ENCODE assay signal across 27 cellular contexts in genomic region chr2:84217446-84217845, GRCh38.
"Had no signal": no experiment of that assay in that cellular context is flagged by ENCODE, and none has a peak within 500 bp of the region (broad histone marks: within the 10 kb centered on the region; RNA-seq: fewer than 3 reads in every experiment).

No MANE protein-coding gene starts in this region.

- H3K4me1 Mint-ChIP-seq: activated naive CD4-positive, alpha-beta T cell treated with anti-CD3 and anti-CD28 coated beads, Interleukin-2, amount 10 ng/mL, durations not matched to agents 7 days and 5 days; activated naive CD8-positive, alpha-beta T cell treated with anti-CD3 and anti-CD28 coated beads, Interleukin-2, amount 10 ng/mL, durations not matched to agents 7 days and 5 days had no signal

- H3K27ac ChIP-seq: breast epithelium, VCaP had no signal

- H3K4me3 ChIP-seq: breast epithelium, K562 had no signal

- H3K4me1 ChIP-seq: breast epithelium had no signal

- H3K27me3 ChIP-seq: breast epithelium had no signal

- H3K9me3 Mint-ChIP-seq: activated CD8-positive, alpha-beta T cell treated with anti-CD3 and anti-CD28 coated beads for 36 hours; activated naive CD4-positive, alpha-beta T cell treated with anti-CD3 and anti-CD28 coated beads, Interleukin-2, amount 10 ng/mL, durations not matched to agents 7 days and 5 days; activated naive CD8-positive, alpha-beta T cell treated with anti-CD3 and anti-CD28 coated beads, Interleukin-2, amount 10 ng/mL, durations not matched to agents 7 days and 5 days; activated T-cell treated with anti-CD3 and anti-CD28 coated beads, Interleukin-2, amount 50 U/mL, for 72 hours; activated T-helper 2 cell treated with anti-CD3 and anti-CD28 coated beads, Interferon-gamma antibody, Interleukin-2, Interleukin-4, amounts not matched to agents 10 μg/mL and 5 μg/mL and 100 μg/mL, durations not matched to agents 14 hours and 24 hours and 36 hours had no signal

- H3K4me3 Mint-ChIP-seq: activated CD8-positive, alpha-beta T cell treated with anti-CD3 and anti-CD28 coated beads for 36 hours; activated naive CD4-positive, alpha-beta T cell treated with anti-CD3 and anti-CD28 coated beads, Interleukin-2, amount 10 ng/mL, durations not matched to agents 7 days and 5 days; activated naive CD8-positive, alpha-beta T cell treated with anti-CD3 and anti-CD28 coated beads, Interleukin-2, amount 10 ng/mL, durations not matched to agents 7 days and 5 days; activated T-cell treated with anti-CD3 and anti-CD28 coated beads, Interleukin-2, amount 50 U/mL, for 72 hours had no signal

- ATAC-seq: activated CD4-positive, CD25-positive, alpha-beta regulatory T cell treated with anti-CD3 and anti-CD28 coated beads, Interleukin-2, amount 50 U/mL, for 24 hours; activated CD8-positive, alpha-beta T cell treated with anti-CD3 and anti-CD28 coated beads for 36 hours; activated T-cell treated with anti-CD3 and anti-CD28 coated beads, Interleukin-2, amount 50 U/mL, for 72 hours; K562 had no signal

- H3K27ac Mint-ChIP-seq: activated CD8-positive, alpha-beta T cell treated with anti-CD3 and anti-CD28 coated beads for 36 hours; activated naive CD4-positive, alpha-beta T cell treated with anti-CD3 and anti-CD28 coated beads, Interleukin-2, amount 10 ng/mL, durations not matched to agents 7 days and 5 days; activated naive CD8-positive, alpha-beta T cell treated with anti-CD3 and anti-CD28 coated beads, Interleukin-2, amount 10 ng/mL, durations not matched to agents 7 days and 5 days; activated T-cell treated with anti-CD3 and anti-CD28 coated beads, Interleukin-2, amount 50 U/mL, for 72 hours; activated T-helper 2 cell treated with anti-CD3 and anti-CD28 coated beads, Interferon-gamma antibody, Interleukin-2, Interleukin-4, amounts not matched to agents 10 μg/mL and 5 μg/mL and 100 μg/mL, durations not matched to agents 14 hours and 24 hours and 36 hours had no signal

- H3K36me3 ChIP-seq: breast epithelium had no signal

- H3K9me3 ChIP-seq: breast epithelium had no signal

- H3K36me3 Mint-ChIP-seq: activated naive CD4-positive, alpha-beta T cell treated with anti-CD3 and anti-CD28 coated beads, Interleukin-2, amount 10 ng/mL, durations not matched to agents 7 days and 5 days; activated naive CD8-positive, alpha-beta T cell treated with anti-CD3 and anti-CD28 coated beads, Interleukin-2, amount 10 ng/mL, durations not matched to agents 7 days and 5 days had no signal

- DNase-seq: activated CD4-positive, alpha-beta T cell treated with anti-CD3 and anti-CD28 coated beads for 4 hours; activated CD8-positive, alpha-beta memory T cell treated with anti-CD3 and anti-CD28 coated beads, Interleukin-2, amount 50 U/mL, for 4 hours; activated CD8-positive, alpha-beta T cell treated with anti-CD3 and anti-CD28 coated beads for 36 hours; activated gamma-delta T cell treated with Interleukin-2 at 50 U/mL for 16 hours; activated naive CD4-positive, alpha-beta T cell treated with anti-CD3 and anti-CD28 coated beads, Interleukin-2, amount 10 ng/mL, durations not matched to agents 7 days and 5 days; activated naive CD8-positive, alpha-beta T cell treated with anti-CD3 and anti-CD28 coated beads, Interleukin-2, amount 10 ng/mL, durations not matched to agents 7 days and 5 days; activated T-cell treated with anti-CD3 and anti-CD28 coated beads, Interleukin-2, amount 50 U/mL, for 72 hours; aorta; central memory CD4-positive, alpha-beta T cell; cortex of kidney; Kasumi-1; NCI-H146; NCI-H187 treated with DMSO at 0.1 percent for 48 hours; NCI-H2081 treated with DMSO at 0.1 percent for 48 hours; NCI-H2171; NCI-H2227 treated with DMSO at 0.1 percent for 48 hours; NCI-H446 treated with DMSO at 0.1 percent for 48 hours; NCI-H524 treated with DMSO at 0.1 percent for 48 hours; NCI-H82; SIG-M5; T-helper 2 cell; T1000 had no signal
